Comparison of ENCODE assay signal across 16 cellular contexts in genomic region chr3:189822726-189823125, GRCh38.
DNase-seq lines count a peak whose midpoint lies in the region; ATAC-seq, FAIRE-seq and TF ChIP-seq lines count a peak whose summit lies in the region.
"Had no signal": no experiment of that assay in that cellular context is flagged by ENCODE, and none has a peak within 500 bp of the region (broad histone marks: within the 10 kb centered on the region; RNA-seq: fewer than 3 reads in every experiment).

No MANE protein-coding gene starts in this region.

- no peak overlapping the region for H2BK120ac ChIP-seq in H9 (ENCODE audit: low read depth, low read length, poor library complexity, severe bottlenecking)

- no peaks in the 10 kb centered on the region for H3K79me1 ChIP-seq in H9 (ENCODE audit: insufficient read depth, low read depth, low read length, poor library complexity, severe bottlenecking)

- H2BK20ac ChIP-seq in H9 (ENCODE audit: low read depth, low read length, poor library complexity, severe bottlenecking), result no peak overlapping the region

- H4K20me1 ChIP-seq in H9 (ENCODE audit: control insufficient read depth, insufficient read depth, insufficient read length) (no peaks in the 10 kb centered on the region), astrocyte (ENCODE audit: insufficient read depth, low read length) (no peaks in the 10 kb centered on the region)

- no peak overlapping the region for H4K5ac ChIP-seq in H9 (ENCODE audit: insufficient read length, low read depth, low read length)

- FAIRE-seq in astrocyte (lab: Jason Lieb, UNC), result peak; percentile 9

- no peak overlapping the region for H3K23ac ChIP-seq in H9 (ENCODE audit: insufficient read length, low read depth, low read length)

- H3K9ac ChIP-seq in H9 (ENCODE audit: extremely low read depth, insufficient read length, low read length), result no peak overlapping the region
- H3K9ac ChIP-seq in astrocyte (ENCODE audit: low read length), result no peak overlapping the region

- no peak overlapping the region for H4K8ac ChIP-seq in H9 (replicated peaks; ENCODE audit: insufficient read length, low read depth, low read length)

- H2AFZ ChIP-seq in H9 (ENCODE audit: low read length) (no peak overlapping the region), astrocyte (ENCODE audit: low read depth, low read length) (no peak overlapping the region)

- H3K4me1 Mint-ChIP-seq in H9, result peaks cover 3 to 24% of the 10 kb centered on the region in 2 experiments; a peak in 3 of 4 replicates
- H3K4me1 Mint-ChIP-seq in astrocyte (ENCODE audit: low read depth, unreplicated experiment), result peaks cover 62% of the 10 kb centered on the region

- H3K79me2 ChIP-seq in H9 (ENCODE audit: insufficient read depth, low read length), result no peaks in the 10 kb centered on the region
- H3K79me2 ChIP-seq in astrocyte (ENCODE audit: insufficient read depth, low read length), result no peaks in the 10 kb centered on the region

- no peak overlapping the region for H3T11ph ChIP-seq in H9 (ENCODE audit: low read length)

- no peak overlapping the region for H3K4me2 ChIP-seq in H9 (ENCODE audit: insufficient read depth, insufficient read length, low read length)
- no peak overlapping the region for H3K4me2 ChIP-seq in astrocyte (ENCODE audit: low read length)

- no peak overlapping the region for H2BK12ac ChIP-seq in H9 (ENCODE audit: insufficient read length, low read depth, low read length)

- H3K4me3 Mint-ChIP-seq in H9 (no peak overlapping the region), astrocyte (ENCODE audit: unreplicated experiment) (no peak overlapping the region)
- H3K4me3 Mint-ChIP-seq: activated T-helper 1 cell treated with anti-CD3 and anti-CD28 coated beads, Interleukin-12 subunit alpha, Interleukin-12 subunit beta, Interleukin-2, Interleukin-4 antibody, amounts not matched to agents 30 ng/mL and 10 ng/mL and 1 ng/mL, durations not matched to agents 14 hours and 24 hours and 36 hours had no signal

- H3K36me3 ChIP-seq in astrocyte (ENCODE audit: insufficient read depth, low read length), result no peaks in the 10 kb centered on the region
- H3K36me3 ChIP-seq: esophagus muscularis mucosa, ovary, upper lobe of left lung had no signal

- no peak overlapping the region for H3K27ac ChIP-seq in 22Rv1
- H3K27ac ChIP-seq in H9 (ENCODE audit: insufficient read length, low read depth, low read length), result no peak overlapping the region
- no peak overlapping the region for H3K27ac ChIP-seq in astrocyte (ENCODE audit: low read depth, low read length)
- H3K27ac ChIP-seq: esophagus muscularis mucosa, ovary, upper lobe of left lung, VCaP had no signal

- no peak overlapping the region for H3K18ac ChIP-seq in H9 (ENCODE audit: insufficient read length, low read depth, low read length)

- H3K4me1 ChIP-seq in H9 (ENCODE audit: insufficient read depth, low read length) (no peaks in the 10 kb centered on the region), astrocyte (ENCODE audit: insufficient read depth, low read length) (peaks cover 12% of the 10 kb centered on the region)
- H3K4me1 ChIP-seq: esophagus muscularis mucosa, upper lobe of left lung had no signal

- TF ChIP-seq CTCF in 22Rv1 (IDR thresholded peaks at IDR 0.05) (peak; percentile 24), H9 (conservative IDR thresholded peaks at IDR 0.05) (peak; percentile 46), astrocyte (IDR thresholded peaks at IDR 0.05; ENCODE audit: insufficient read depth, low read depth, low read length) (no peak)

- no peak overlapping the region for H2BK15ac ChIP-seq in H9 (ENCODE audit: low read depth, low read length)

- ATAC-seq in GM19023 (IDR thresholded peaks at IDR 0.05; ENCODE audit: unreplicated experiment) (no peak), HG02870 (IDR thresholded peaks at IDR 0.05; ENCODE audit: unreplicated experiment) (no peak), HG03196 (IDR thresholded peaks at IDR 0.05; ENCODE audit: unreplicated experiment) (no peak)

- no peaks in the 10 kb centered on the region for H3K36me3 Mint-ChIP-seq in H9 (ENCODE audit: insufficient read depth in 1 of 3, low read depth in 3 of 3)
- no peaks in the 10 kb centered on the region for H3K36me3 Mint-ChIP-seq in astrocyte (ENCODE audit: low read depth, unreplicated experiment)

- H3K14ac ChIP-seq in H9 (ENCODE audit: insufficient read depth, low read length), result no peak overlapping the region

- H4K91ac ChIP-seq in H9 (ENCODE audit: insufficient read length, low read depth, low read length), result no peak overlapping the region

- H2BK5ac ChIP-seq in H9 (ENCODE audit: insufficient read length, low read length), result no peak overlapping the region

- no peak overlapping the region for H2AK5ac ChIP-seq in H9 (ENCODE audit: insufficient read length, low read length)

- no peaks in the 10 kb centered on the region for H3K23me2 ChIP-seq in H9 (ENCODE audit: insufficient read length, low read depth, low read length, poor library complexity, severe bottlenecking)

- DNase-seq in H9, result no peak
- DNase-seq in astrocyte (ENCODE audit: low read depth), result no peak
- DNase-seq in iPS-NIHi7 (ENCODE audit: extremely low spot score), result peak; percentile 31
- no peak for DNase-seq in cerebellar nuclear complex (lab: John Stamatoyannopoulos, UW)
- DNase-seq: kidney glomerular epithelial cell; NCI-H187 treated with DMSO at 0.1 percent for 48 hours; ovary; stimulated activated naive CD4-positive, alpha-beta T cell; upper lobe of left lung had no signal

- H3K9me3 Mint-ChIP-seq in H9, result no peaks in the 10 kb centered on the region
- H3K9me3 Mint-ChIP-seq in astrocyte (ENCODE audit: unreplicated experiment), result no peaks in the 10 kb centered on the region
- H3K9me3 Mint-ChIP-seq: activated T-helper 1 cell treated with anti-CD3 and anti-CD28 coated beads, Interleukin-12 subunit alpha, Interleukin-12 subunit beta, Interleukin-2, Interleukin-4 antibody, amounts not matched to agents 30 ng/mL and 10 ng/mL and 1 ng/mL, durations not matched to agents 14 hours and 24 hours and 36 hours had no signal

- H3K27me3 ChIP-seq in H9 (ENCODE audit: insufficient read depth, low read length) (no peaks in the 10 kb centered on the region), astrocyte (ENCODE audit: insufficient read depth, low read length) (no peaks in the 10 kb centered on the region)
- H3K27me3 ChIP-seq: esophagus muscularis mucosa, ovary, upper lobe of left lung had no signal

- H3K27me3 Mint-ChIP-seq in H9 (ENCODE audit: low read depth), result no peaks in the 10 kb centered on the region; the same call in 1 of the 2 replicates
- no peaks in the 10 kb centered on the region for H3K27me3 Mint-ChIP-seq in astrocyte (ENCODE audit: low read depth, unreplicated experiment)

- H3K56ac ChIP-seq in H9 (ENCODE audit: insufficient read length, low read depth, low read length), result no peak overlapping the region

- no CpG with 5 or more reads among the region's 3 CpGs for WGBS in H9 (ENCODE audit: extremely low coverage, insufficient read length, low lambda C conversion rate)

- no peak overlapping the region for H3K4ac ChIP-seq in H9 (ENCODE audit: low read depth, low read length)

- H3K4me3 ChIP-seq in astrocyte (ENCODE audit: insufficient read depth, low read depth, low read length), result no peak overlapping the region
- H3K4me3 ChIP-seq: esophagus muscularis mucosa, ovary, upper lobe of left lung had no signal

- H3K27ac Mint-ChIP-seq in H9, result no peak overlapping the region
- peak overlapping the region; percentile 88 for H3K27ac Mint-ChIP-seq in astrocyte (ENCODE audit: unreplicated experiment)
- H3K27ac Mint-ChIP-seq: activated T-helper 1 cell treated with anti-CD3 and anti-CD28 coated beads, Interleukin-12 subunit alpha, Interleukin-12 subunit beta, Interleukin-2, Interleukin-4 antibody, amounts not matched to agents 30 ng/mL and 10 ng/mL and 1 ng/mL, durations not matched to agents 14 hours and 24 hours and 36 hours had no signal

- H3K9me3 ChIP-seq in H9 (ENCODE audit: control insufficient read depth, low read depth, low read length), result no peaks in the 10 kb centered on the region
- no peaks in the 10 kb centered on the region for H3K9me3 ChIP-seq in astrocyte (ENCODE audit: insufficient read depth, low read depth, low read length)
- H3K9me3 ChIP-seq: esophagus muscularis mucosa, ovary, upper lobe of left lung had no signal
